Comparison of ENCODE assay signal across 8 cellular contexts in the genomic region with DNA sequence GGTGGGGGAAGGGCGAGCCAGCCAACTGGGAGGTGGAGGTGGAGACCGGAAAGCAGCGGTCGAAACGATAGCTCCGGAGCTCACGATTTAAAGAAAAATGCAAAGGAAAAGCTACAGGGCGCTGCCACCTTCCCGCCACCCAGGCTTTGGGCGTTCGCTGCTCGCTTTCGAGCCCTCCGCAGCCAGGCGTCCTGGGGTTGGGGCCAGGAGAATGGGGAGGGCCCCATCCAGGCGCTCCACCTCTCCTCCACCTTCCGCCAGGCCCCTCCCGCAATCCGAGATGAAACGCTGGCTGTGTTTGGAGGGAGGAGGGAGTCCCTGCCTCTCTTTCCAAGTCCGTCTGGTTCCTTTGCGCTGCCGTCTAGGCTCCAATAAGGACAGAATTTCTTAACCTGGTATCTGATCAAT. TPM values are rescaled to one million over a fixed set of nuclear protein-coding genes. Genes with fewer than 3 reads are reported as not detected.
DNase-seq lines count a peak whose midpoint lies in the region; ATAC-seq and TF ChIP-seq lines count a peak whose summit lies in the region.

No MANE protein-coding gene starts in this region.

- no TSS peak for BruUV-seq in PC-9 (replicated peaks; lab: Mats Ljungman, UMichigan)

- H3K4me3 ChIP-seq in PC-9: peak overlapping the region; percentile 78
- peak overlapping the region; percentile 60 for H3K4me3 ChIP-seq in choroid plexus epithelial cell (ENCODE audit: low read depth, low read length)
- H3K4me3 ChIP-seq in lower leg skin (ENCODE audit: low read depth, poor library complexity, severe bottlenecking): peak overlapping the region; percentile 10
- H3K4me3 ChIP-seq in stomach smooth muscle (ENCODE audit: low read length in 2 of 2): peak overlapping the region; percentile 63 to 78

- intact Hi-C loops in PC-9 (cut with micrococcal nuclease; ENCODE audit: unreplicated experiment) (loop anchor here (1.0 to 2.0 kb wide), 11 partner anchors 56 to 369 kb away; a partner anchor contains a TSS), lower leg skin (cut with DNase I; ENCODE audit: low total_unique reads) (loop anchor here (2.0 to 5.0 kb wide), 2 partner anchors 183 to 361 kb away; no protein-coding TSS in a partner anchor)

- 0 to 1% methylated on average over 23 of the region's 23 CpGs for WGBS in lower leg skin, 2 donors

- TF ChIP-seq CTCF in PC-9 (conservative IDR thresholded peaks at IDR 0.05): no peak
- TF ChIP-seq CTCF in choroid plexus epithelial cell (conservative IDR thresholded peaks at IDR 0.05; ENCODE audit: low read depth, low read length): no peak
- no peak for TF ChIP-seq CTCF in lower leg skin (IDR thresholded peaks at IDR 0.05)

- H3K36me3 ChIP-seq in PC-9 (ENCODE audit: low read depth): no peaks in the 10 kb centered on the region
- H3K36me3 ChIP-seq in stomach smooth muscle (ENCODE audit: control insufficient read depth in 2 of 2, insufficient read depth in 2 of 2, low read length in 2 of 2): no peaks in the 10 kb centered on the region

- ATAC-seq in HG03025 (IDR thresholded peaks at IDR 0.05; ENCODE audit: low FRiP score, unreplicated experiment): no peak

- no peaks in the 10 kb centered on the region for H3K9me3 ChIP-seq in PC-9 (ENCODE audit: insufficient read depth, low read depth)
- no peaks in the 10 kb centered on the region for H3K9me3 ChIP-seq in stomach smooth muscle (ENCODE audit: control insufficient read depth in 2 of 2, low read length in 2 of 2)

- no peak for TF ChIP-seq POLR2A in lower leg skin (IDR thresholded peaks at IDR 0.05)

- peak overlapping the region; percentile 97 for H3K4me2 ChIP-seq in PC-9

- peaks cover 44% of the 10 kb centered on the region for H3K79me2 ChIP-seq in PC-9 (ENCODE audit: low read depth)

- peak overlapping the region; percentile 67 for H3K27ac ChIP-seq in PC-9
- peak overlapping the region; percentile 62 for H3K27ac ChIP-seq in stomach smooth muscle (ENCODE audit: low read length)

- H4K20me1 ChIP-seq in PC-9 (ENCODE audit: insufficient read depth): peaks cover 22% of the 10 kb centered on the region

- no peaks in the 10 kb centered on the region for H3K9me2 ChIP-seq in PC-9 (ENCODE audit: insufficient read depth)

- peak overlapping the region; percentile 83 for H2AFZ ChIP-seq in PC-9

- peaks cover 36% of the 10 kb centered on the region for H3K4me1 ChIP-seq in PC-9 (replicated peaks; ENCODE audit: insufficient read depth)
- H3K4me1 ChIP-seq in stomach smooth muscle (ENCODE audit: control insufficient read depth, insufficient read depth, low read length): peaks cover 42% of the 10 kb centered on the region

- DNase-seq in stimulated activated CD8-positive, alpha-beta memory T cell treated with anti-CD3 and anti-CD28 coated beads, Interleukin-15, amount 100 ng/mL, for 1 hour (ENCODE audit: low read depth): peak; percentile 14
- DNase-seq in stimulated activated CD8-positive, alpha-beta memory T cell treated with anti-CD3 and anti-CD28 coated beads, Interleukin-4, amount 100 ng/mL, for 48 hours: no peak
- DNase-seq in HPDE6-E6E7 (ENCODE audit: extremely low spot score): peak; percentile 71
- DNase-seq in PC-9: peak; percentile 79 to 87
- peak; percentile 64 for DNase-seq in choroid plexus epithelial cell (ENCODE audit: low read depth)
- DNase-seq in lower leg skin (ENCODE audit: low spot score in 2 of 2): peak; percentile 49 to 90

- peak overlapping the region; percentile 21 to 64 for H3K9ac ChIP-seq in stomach smooth muscle (ENCODE audit: low read length in 2 of 2)

- POLR2A ChIA-PET in PC-9 (lab: Charles Lee; ENCODE audit: unreplicated experiment): interaction anchor here (0.6 to 1.0 kb wide), 7 partner anchors 10 to 207 kb away, joined by 3 to 21 read pairs (median 6); no protein-coding TSS in a partner anchor

- CTCF ChIA-PET in PC-9 (lab: Charles Lee): interaction anchor here (0.6 to 1.5 kb wide), 6 partner anchors 21 to 271 kb away, joined by 3 to 24 read pairs (median 5); no protein-coding TSS in a partner anchor

- H3K27me3 ChIP-seq in PC-9 (ENCODE audit: insufficient read depth, low read depth) (no peaks in the 10 kb centered on the region), stomach smooth muscle (ENCODE audit: control insufficient read depth in 1 of 2, insufficient read depth in 2 of 2, low read length in 2 of 2) (no peaks in the 10 kb centered on the region)

- H3F3A ChIP-seq in PC-9 (ENCODE audit: insufficient read depth, low read depth): peaks cover 3% of the 10 kb centered on the region; the same call in 1 of the 2 replicates

RNA-seq across cellular contexts. Expression of a gene that starts 0.5 kb away (rescaled TPM):
- 12.7 and 12.9 TPM in 2 replicates for total RNA-seq in PC-9 (2021)
- total RNA-seq in lower leg skin: 10 to 100 TPM in 2 of 4 donors, 1 to 10 TPM in 2; 6.1 to 24.2 (median 11.1) TPM

Comparison
In these comparisons a context has a peak if more than half of its experiments do, and no peak if none do; other contexts are left out.
1. H3K4me3 ChIP-seq: peak in every context shown above with its lines; median percentile 78 in PC-9; 70 in stomach smooth muscle; 60 in choroid plexus epithelial cell; 10 in lower leg skin.